ENCODE assay signal across 20 cellular contexts in the genomic region with DNA sequence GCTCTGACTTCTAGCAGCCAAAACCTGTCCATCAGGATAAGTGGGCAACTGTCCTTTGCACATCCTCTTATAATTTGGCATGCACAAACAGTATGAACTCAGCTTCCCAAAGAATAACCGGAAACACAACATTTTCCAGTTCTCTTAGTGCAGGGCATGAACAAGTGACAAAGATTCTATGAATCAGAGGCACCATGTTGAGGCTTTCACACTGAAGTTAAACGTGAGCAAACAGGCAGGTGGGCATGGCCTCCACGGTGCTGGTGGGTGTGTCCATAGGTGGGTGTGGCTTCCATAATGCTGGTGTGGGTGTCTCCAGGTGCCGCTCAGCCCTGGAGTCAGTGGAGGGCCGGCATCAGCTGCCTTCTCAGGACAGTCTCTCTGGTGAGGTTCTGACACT.
DNase-seq lines count a peak whose midpoint lies in the region; ATAC-seq and TF ChIP-seq lines count a peak whose summit lies in the region.
"Had no signal": no experiment of that assay in that cellular context is flagged by ENCODE, and none has a peak within 500 bp of the region (broad histone marks: within the 10 kb centered on the region; RNA-seq: fewer than 3 reads in every experiment).

No MANE protein-coding gene starts in this region.

- ATAC-seq in PC-3, result no peak; the same call in 1 of the 2 replicates
- ATAC-seq in GM21576 (IDR thresholded peaks at IDR 0.05; ENCODE audit: unreplicated experiment), result no peak
- no peak for ATAC-seq in GM19351 (IDR thresholded peaks at IDR 0.05; ENCODE audit: unreplicated experiment)
- ATAC-seq: Panc1 had no signal

- no peak overlapping the region for H2BK15ac ChIP-seq in mesenchymal stem cell (ENCODE audit: low read depth, poor library complexity, severe bottlenecking)

- H3K18ac ChIP-seq in mesenchymal stem cell (ENCODE audit: low read depth in 1 of 2, low read length in 2 of 2), result no peak overlapping the region

- H3K27me3 ChIP-seq in PC-3 (ENCODE audit: low read length) (no peaks in the 10 kb centered on the region), mesenchymal stem cell (ENCODE audit: control insufficient read depth in 1 of 2, insufficient read depth in 1 of 2, low read length in 2 of 2) (no peaks in the 10 kb centered on the region)
- H3K27me3 ChIP-seq: MG63 had no signal

- H3K9me3 ChIP-seq in PC-3 (ENCODE audit: low read length) (0 out of 2 replicates have a peak, but pooled peaks cover 3% of the 10 kb centered on the region), mesenchymal stem cell (ENCODE audit: control insufficient read depth, low read length) (peaks cover 71% of the 10 kb centered on the region)

- H3K36me3 ChIP-seq in PC-3 (ENCODE audit: low read depth, low read length), result no peaks in the 10 kb centered on the region; the same call in 1 of the 2 replicates
- peaks cover 0 to 4% of the 10 kb centered on the region in 2 experiments for H3K36me3 ChIP-seq in mesenchymal stem cell (ENCODE audit: control insufficient read depth in 1 of 2, insufficient read depth in 2 of 2, low read depth in 1 of 2, low read length in 2 of 2)
- H3K36me3 ChIP-seq: MG63 had no signal

- H3K4me2 ChIP-seq in PC-3 (ENCODE audit: low read length), result no peak overlapping the region
- no peak overlapping the region for H3K4me2 ChIP-seq in mesenchymal stem cell (ENCODE audit: low read length, poor library complexity, severe bottlenecking)

- no peaks in the 10 kb centered on the region for H3K79me1 ChIP-seq in mesenchymal stem cell (replicated peaks; ENCODE audit: low read length, poor library complexity, severe bottlenecking)

- POLR2A ChIA-PET in PC-3 (lab: Charles Lee; ENCODE audit: unreplicated experiment), result no interaction called here

- BruUV-seq in PC-3 (replicated peaks; lab: Mats Ljungman, UMichigan), result no TSS peak

- TF ChIP-seq CTCF in LNCaP clone FGC (IDR thresholded peaks at IDR 0.05; ENCODE audit: control insufficient read depth, extremely low read depth, insufficient read depth) (no peak), PC-3 (conservative IDR thresholded peaks at IDR 0.05; ENCODE audit: low read depth, low read length) (no peak)

- H2AK5ac ChIP-seq in mesenchymal stem cell (ENCODE audit: low read length, severe bottlenecking), result no peak overlapping the region

- intact Hi-C loops in PC-3 (cut with micrococcal nuclease), result no loop called here

- no peak overlapping the region for H3K14ac ChIP-seq in mesenchymal stem cell (ENCODE audit: low read length in 2 of 2)

- CTCF ChIA-PET in PC-3 (lab: Charles Lee), result no interaction called here

- H2AFZ ChIP-seq in PC-3 (ENCODE audit: low read length) (no peak overlapping the region), mesenchymal stem cell (ENCODE audit: low read depth, low read length) (no peak overlapping the region)

- no peak overlapping the region for H2BK5ac ChIP-seq in mesenchymal stem cell (ENCODE audit: low read depth, low read length, poor library complexity, severe bottlenecking)

- H3K23ac ChIP-seq in mesenchymal stem cell (ENCODE audit: low read length in 2 of 2), result no peak overlapping the region

- H3K9me2 ChIP-seq in PC-3 (replicated peaks; ENCODE audit: low read length), result no peaks in the 10 kb centered on the region

- H3K4me3 ChIP-seq in LNCaP clone FGC (ENCODE audit: low read depth, low read length), result no peak overlapping the region
- H3K4me3 ChIP-seq in PC-3 (ENCODE audit: low read length), result no peak overlapping the region
- H3K4me3 ChIP-seq in mesenchymal stem cell (ENCODE audit: insufficient read depth in 1 of 2, low read depth in 1 of 2, low read length in 2 of 2), result peak overlapping the region in 1 of 2 experiments; percentile 16
- H3K4me3 ChIP-seq: MG63 had no signal

- H3K9ac ChIP-seq in PC-3 (ENCODE audit: low read length) (no peak overlapping the region), mesenchymal stem cell (ENCODE audit: low read length) (no peak overlapping the region)

- H4K91ac ChIP-seq in mesenchymal stem cell (ENCODE audit: low read length), result peak overlapping the region; percentile 47

- peak; percentile 65 for DNase-seq in LNCaP clone FGC (ENCODE audit: low read depth)
- DNase-seq in PC-3, result peak; percentile 59
- peak; percentile 39 to 84 for DNase-seq in dermis microvascular lymphatic vessel endothelial cell (ENCODE audit: low read depth in 2 of 2)
- DNase-seq in mesenchymal stem cell, result no peak
- no peak for DNase-seq in LoVo (ENCODE audit: low spot score)
- DNase-seq: ACHN, AML-193, DMS79 treated with DMSO at 0.1 percent for 48 hours, H7, HFFc6, MG63, NCI-H1048, NCI-H1694, NCI-H2081 treated with DMSO at 0.1 percent for 48 hours, NCI-H510A, SW 1271 had no signal

- no peaks in the 10 kb centered on the region for H3F3A ChIP-seq in PC-3 (ENCODE audit: low read length, unreplicated experiment)

- 78% methylated on average over 5 of the region's 5 CpGs for WGBS in mesenchymal stem cell

- no peak overlapping the region for H2BK12ac ChIP-seq in mesenchymal stem cell (ENCODE audit: low read length in 2 of 2)

- H3K4me1 ChIP-seq in PC-3 (ENCODE audit: insufficient read depth, low read length), result peaks cover 6% of the 10 kb centered on the region
- peaks cover 1% of the 10 kb centered on the region for H3K4me1 ChIP-seq in mesenchymal stem cell (ENCODE audit: control insufficient read depth, insufficient read depth, low read depth, low read length)

- no peaks in the 10 kb centered on the region for H4K20me1 ChIP-seq in PC-3 (ENCODE audit: low read length)

- no peak overlapping the region for H3K4ac ChIP-seq in mesenchymal stem cell (ENCODE audit: low read depth in 1 of 2, low read length in 2 of 2)

- no peak overlapping the region for H4K8ac ChIP-seq in mesenchymal stem cell (ENCODE audit: low read length)

- no peaks in the 10 kb centered on the region for H3K79me2 ChIP-seq in PC-3 (ENCODE audit: low read length)

- no peak overlapping the region for H3K27ac ChIP-seq in PC-3 (ENCODE audit: low read length)
- no peak overlapping the region for H3K27ac ChIP-seq in mesenchymal stem cell (ENCODE audit: low read length, poor library complexity, severe bottlenecking)
- H3K27ac ChIP-seq: C4-2B had no signal

- H2BK120ac ChIP-seq in mesenchymal stem cell (ENCODE audit: low read depth, low read length), result no peak overlapping the region

Comparison
In these comparisons a context has a peak if more than half of its experiments do, and no peak if none do; other contexts are left out.
1. DNase-seq: peak in LNCaP clone FGC (single experiment), PC-3 (single experiment) and dermis microvascular lymphatic vessel endothelial cell (2 of 2); none in mesenchymal stem cell (single experiment) and LoVo (single experiment).